In genomic region chr2:241010531-241011295, GRCh38 we compare ENCODE assay signal across 9 cellular contexts. TPM values are rescaled to one million over a fixed set of nuclear protein-coding genes. Genes with fewer than 3 reads are reported as not detected.
A peak's percentile ranks its signal among the peaks of the same experiment; 100 is the strongest.
DNase-seq lines count a peak whose midpoint lies in the region; ATAC-seq, FAIRE-seq and TF ChIP-seq lines count a peak whose summit lies in the region.
"Had no signal": no experiment of that assay in that cellular context is flagged by ENCODE, and none has a peak within 500 bp of the region (broad histone marks: within the 10 kb centered on the region; RNA-seq: fewer than 3 reads in every experiment).

No MANE protein-coding gene starts in this region.

- no peak for TF ChIP-seq CTCF in SK-N-SH (IDR thresholded peaks at IDR 0.05)
- no peak for TF ChIP-seq CTCF in HepG2 (CRISPR knock-in tag; IDR thresholded peaks at IDR 0.05)
- no peak for TF ChIP-seq CTCF in suprapubic skin (IDR thresholded peaks at IDR 0.05)

- H4K20me1 ChIP-seq in SK-N-SH (ENCODE audit: insufficient read depth) (no peaks in the 10 kb centered on the region), HepG2 (ENCODE audit: insufficient read depth, low read length) (no peaks in the 10 kb centered on the region)

- no peak overlapping the region for H2AFZ ChIP-seq in SK-N-SH (ENCODE audit: low read depth)
- H2AFZ ChIP-seq in HepG2 (ENCODE audit: low read length), result no peak overlapping the region

- no peak; the same call in 2 of the 3 replicates for ATAC-seq in SK-N-SH treated with all-trans-retinoic acid at 6 μM for 48 hours
- peak; percentile 59 for ATAC-seq in HepG2

- TF ChIP-seq RAD21 in SK-N-SH (IDR thresholded peaks at IDR 0.05; ENCODE audit: low read length), result no peak
- TF ChIP-seq RAD21 in HepG2 (CRISPR knock-in tag; IDR thresholded peaks at IDR 0.05), result no peak

- intact Hi-C loops in HepG2 (cut with micrococcal nuclease; ENCODE audit: unreplicated experiment), result loop anchor here (5.0 kb wide), 1 partner anchor 292 kb away; no protein-coding TSS in a partner anchor

- H3K36me3 ChIP-seq in SK-N-SH (replicated peaks in 1 of 2; ENCODE audit: control insufficient read depth in 1 of 2, insufficient read depth in 2 of 2, low read length in 1 of 2), result no peaks in the 10 kb centered on the region
- peaks cover 20% of the 10 kb centered on the region for H3K36me3 ChIP-seq in adipocyte (ENCODE audit: control insufficient read depth, insufficient read depth, low read length, severe bottlenecking)
- H3K36me3 ChIP-seq in HepG2 (replicated peaks in 1 of 2; ENCODE audit: control insufficient read depth in 1 of 2, insufficient read depth in 2 of 2, low read length in 2 of 2), result no peaks in the 10 kb centered on the region
- H3K36me3 ChIP-seq in suprapubic skin, result peaks cover 4% of the 10 kb centered on the region

- H3K27me3 ChIP-seq in SK-N-SH (ENCODE audit: insufficient read depth) (no peaks in the 10 kb centered on the region), adipocyte (replicated peaks; ENCODE audit: control insufficient read depth, insufficient read depth, low read length) (no peaks in the 10 kb centered on the region), HepG2 (ENCODE audit: control insufficient read depth in 1 of 2, insufficient read depth in 2 of 2, low read length in 2 of 2) (peaks cover 2 to 34% of the 10 kb centered on the region in 2 experiments; a peak in 4 of 5 replicates), suprapubic skin (peaks cover 16% of the 10 kb centered on the region)

- no TSS peak for BruUV-seq in HepG2 (replicated peaks; lab: Mats Ljungman, UMichigan)

- H3K79me2 ChIP-seq in SK-N-SH (ENCODE audit: insufficient read depth) (no peaks in the 10 kb centered on the region), HepG2 (ENCODE audit: insufficient read depth, low read length) (no peaks in the 10 kb centered on the region)

- in situ Hi-C loops in HepG2 (cut with HindIII; ENCODE audit: extremely low pct_ligation_motif_present, low pct_unique_long_range_greater_than_20kb), result no loop called here

- no peak overlapping the region for H3K4me2 ChIP-seq in SK-N-SH
- peak overlapping the region; percentile 81 for H3K4me2 ChIP-seq in HepG2 (ENCODE audit: low read depth, low read length)

- no peak overlapping the region; a peak in 1 of 4 replicates for H3K27ac ChIP-seq in SK-N-SH (ENCODE audit: low read depth in 2 of 2, low read length in 1 of 2)
- H3K27ac ChIP-seq in HepG2 (ENCODE audit: extremely low read length, insufficient read depth, low read length), result no peak overlapping the region
- H3K27ac ChIP-seq in suprapubic skin, result peak overlapping the region; percentile 0

- H3K4me3 ChIP-seq in SK-N-SH (ENCODE audit: low read depth in 2 of 2, low read length in 1 of 2) (no peak overlapping the region), adipocyte (ENCODE audit: low read length) (peak overlapping the region; percentile 70), HepG2 (replicated peaks in 1 of 3; ENCODE audit: insufficient read depth in 1 of 3, low read depth in 2 of 3, low read length in 3 of 3) (peak overlapping the region in 2 of 3 experiments; percentile 37 to 67; a peak in 3 of 6 replicates), suprapubic skin (peak overlapping the region; percentile 23)

- DNase-seq in SK-N-SH, result peak; percentile 38
- no peak for DNase-seq in adipocyte (ENCODE audit: low read depth)
- DNase-seq in HepG2 (ENCODE audit: low spot score), result no peak
- DNase-seq in suprapubic skin (ENCODE audit: low spot score in 2 of 2), result no peak
- no peak for DNase-seq in HuH-7 (ENCODE audit: low spot score)
- DNase-seq in OCI-M1 (lab: John Stamatoyannopoulos, UW), result no peak
- no peak for DNase-seq in frontal cortex (ENCODE audit: low spot score in 2 of 2)

- TF ChIP-seq POLR2A in HepG2 (IDR thresholded peaks at IDR 0.05; ENCODE audit: insufficient read depth in 1 of 2, low read depth in 2 of 2, low read length in 2 of 2) (no peak), suprapubic skin (IDR thresholded peaks at IDR 0.05) (no peak)

- no peaks in the 10 kb centered on the region for H3K9me2 ChIP-seq in SK-N-SH

- H3K9ac ChIP-seq in SK-N-SH, result no peak overlapping the region
- H3K9ac ChIP-seq in adipocyte (ENCODE audit: low read length), result peak overlapping the region; percentile 71
- H3K9ac ChIP-seq in HepG2 (ENCODE audit: insufficient read depth, low read depth, low read length), result no peak overlapping the region

- POLR2A ChIA-PET in SK-N-SH (lab: Yijun Ruan, JAX) (no interaction called here), HepG2 (lab: Yijun Ruan, JAX) (no interaction called here)

- H3K4me1 ChIP-seq in SK-N-SH (ENCODE audit: control insufficient read depth in 1 of 2, insufficient read depth in 2 of 2, low read depth in 1 of 2, low read length in 1 of 2) (peaks cover 0 to 12% of the 10 kb centered on the region in 2 experiments; a peak in 2 of 4 replicates), adipocyte (ENCODE audit: control insufficient read depth, insufficient read depth, low read length) (peaks cover 18% of the 10 kb centered on the region), HepG2 (ENCODE audit: insufficient read depth, low read length) (peaks cover 16% of the 10 kb centered on the region), suprapubic skin (peaks cover 29% of the 10 kb centered on the region)

- CTCF ChIA-PET in SK-N-SH (lab: Yijun Ruan, JAX), result interaction anchor here (1.1 to 1.6 kb wide), 2 partner anchors 13 to 28 kb away, joined by 3 to 5 read pairs; no protein-coding TSS in a partner anchor
- CTCF ChIA-PET in HepG2 (lab: Yijun Ruan, JAX; ENCODE audit: low intra/inter-chr PET ratio, low total read pairs), result no interaction called here

- 40% methylated on average over 1 of the region's 12 CpGs for WGBS in SK-N-SH (ENCODE audit: low lambda C conversion rate)
- WGBS in HepG2 (ENCODE audit: low lambda C conversion rate), result 27% methylated on average over 10 of the region's 12 CpGs
- 94% methylated on average over 5 of the region's 12 CpGs for WGBS in suprapubic skin

- H3K9me3 ChIP-seq in SK-N-SH (0 out of 2 replicates have a peak, but pooled peaks cover 5% of the 10 kb centered on the region), adipocyte (ENCODE audit: control insufficient read depth, low read length) (peaks cover 7% of the 10 kb centered on the region), HepG2 (ENCODE audit: low read length) (no peaks in the 10 kb centered on the region), suprapubic skin (no peaks in the 10 kb centered on the region)

- TF ChIP-seq EP300 in SK-N-SH (IDR thresholded peaks at IDR 0.05; ENCODE audit: borderline replicate concordance in 1 of 2, low read depth in 1 of 2, low read length in 1 of 2) (no peak), HepG2 (IDR thresholded peaks at IDR 0.05; ENCODE audit: low read depth in 2 of 2, low read length in 2 of 2) (no peak), HepG2 (CRISPR knock-in tag; IDR thresholded peaks at IDR 0.05; ENCODE audit: borderline replicate concordance) (no peak), suprapubic skin (IDR thresholded peaks at IDR 0.05) (no peak)

- H3F3A ChIP-seq in SK-N-SH (replicated peaks; ENCODE audit: insufficient read depth), result no peaks in the 10 kb centered on the region

- no peak for FAIRE-seq in HepG2 (lab: Jason Lieb, UNC)
- FAIRE-seq in frontal cortex (lab: Jason Lieb, UNC), result no peak
- FAIRE-seq: TTC549 had no signal

TF ChIP-seq in SK-N-SH, 30 proteins besides CTCF, POLR2A, EP300 and RAD21 (continues in another document):
- no peak for TF ChIP-seq RFX5 (IDR thresholded peaks at IDR 0.05; ENCODE audit: low read length)
- no peak for TF ChIP-seq FOXM1 (IDR thresholded peaks at IDR 0.05; ENCODE audit: low read depth)
- no peak for TF ChIP-seq RXRA (IDR thresholded peaks at IDR 0.05; ENCODE audit: borderline replicate concordance, low read depth)
- no peak for TF ChIP-seq ELF1 (IDR thresholded peaks at IDR 0.05)

TF ChIP-seq in SK-N-SH treated with all-trans-retinoic acid at 6 μM for 48 hours, 23 proteins besides CTCF, POLR2A, EP300 and RAD21 (continues in another document):
- no peak for TF ChIP-seq ESRRG (CRISPR knock-in tag; IDR thresholded peaks at IDR 0.05)

TF ChIP-seq in HepG2, 621 proteins besides CTCF, POLR2A, EP300 and RAD21 (continues in another document):
- TF ChIP-seq MLX (CRISPR knock-in tag; IDR thresholded peaks at IDR 0.05), result no peak

RNA-seq across cellular contexts. Expression of gene SNED1, which starts 12.3 kb away (rescaled TPM):
- 0.03 TPM in 2 replicates for polyA plus RNA-seq in SK-N-SH (2012; rRNA removed)
- 0.05 and 0.09 TPM in 2 replicates for polyA plus RNA-seq in SK-N-SH (2012; cell fraction: cytosol; rRNA removed)
- 0.12 and 0.26 TPM in 2 replicates for polyA plus RNA-seq in SK-N-SH (2012; cell fraction: nucleus; rRNA removed)
- total RNA-seq in HepG2 (2016; rRNA removed; fragmentation: Illumina TruSeq; extraction: Trizol), result 0.15 TPM in 1 of 2 replicates, not detected in the other
- total RNA-seq in HepG2 (2016; cell fraction: cytosol; rRNA removed; fragmentation: Illumina TruSeq; extraction: Trizol; ENCODE audit: low read depth), result 0.09 and 0.10 TPM in 2 replicates
- 0.03 and 0.26 TPM in 2 replicates for total RNA-seq in HepG2 (2016; cell fraction: insoluble cytoplasmic fraction; rRNA removed; fragmentation: Illumina TruSeq; extraction: Trizol)
- total RNA-seq in HepG2 (2016; cell fraction: membrane; rRNA removed; fragmentation: Illumina TruSeq; extraction: Trizol), result 0.10 and 0.12 TPM in 2 replicates
- total RNA-seq in HepG2 (2016; cell fraction: nucleus; rRNA removed; fragmentation: Illumina TruSeq; extraction: Trizol), result 0.13 and 0.62 TPM in 2 replicates
- 0.35 and 0.65 TPM in 2 replicates for polyA plus RNA-seq in HepG2 (2011; rRNA removed)
- polyA plus RNA-seq in HepG2 (2011; cell fraction: cytosol; rRNA removed), result 0.06 and 0.32 TPM in 2 replicates
- polyA plus RNA-seq in HepG2 (2011; cell fraction: nucleus; rRNA removed), result 1.2 and 1.4 TPM in 2 replicates
- 0.31 and 0.46 TPM in 2 replicates for polyA plus RNA-seq in HepG2 (2012)
- 0.03 and 0.10 TPM in 2 replicates for polyA plus RNA-seq in HepG2 (2016; cell fraction: cytosol; fragmentation: Illumina TruSeq; extraction: Trizol; ENCODE audit: low read depth)
- polyA plus RNA-seq in HepG2 (2016; cell fraction: insoluble cytoplasmic fraction; fragmentation: Illumina TruSeq; extraction: Trizol; ENCODE audit: low read depth), result 0.04 and 0.24 TPM in 2 replicates
- 0.02 and 0.09 TPM in 2 replicates for polyA plus RNA-seq in HepG2 (2016; cell fraction: membrane; fragmentation: Illumina TruSeq; extraction: Trizol; ENCODE audit: low read depth)
- 0.19 and 1.7 TPM in 2 replicates for polyA plus RNA-seq in HepG2 (2016; cell fraction: nucleus; fragmentation: Illumina TruSeq; extraction: Trizol; ENCODE audit: insufficient read depth, low read depth)
- 0.96 and 3.2 TPM in 2 replicates for polyA minus RNA-seq in HepG2 (2011; rRNA and poly(A)+ RNA removed; ENCODE audit: low replicate concordance)
- 0.44 and 0.79 TPM in 2 replicates for polyA minus RNA-seq in HepG2 (2011; cell fraction: cytosol; rRNA and poly(A)+ RNA removed)
- polyA minus RNA-seq in HepG2 (2011; cell fraction: nucleus; rRNA and poly(A)+ RNA removed), result 0.52 and 0.99 TPM in 2 replicates
- total RNA-seq in suprapubic skin, result 10 to 100 TPM in 3 of 4 donors, 1 to 10 TPM in 1; 5.6 to 31.9 (median 13.2) TPM
- total RNA-seq in frontal cortex, result 4.5 TPM

Comparison
In these comparisons a context has a peak if more than half of its experiments do, and no peak if none do; other contexts are left out.
1. H3K4me3 ChIP-seq: peak in adipocyte (single experiment), HepG2 (2 of 3) and suprapubic skin (single experiment); none in SK-N-SH (0 of 2).